ENCODE assay signal across 28 cellular contexts in genomic region chr22:22742641-22743040, GRCh38.
"Had no signal": no experiment of that assay in that cellular context is flagged by ENCODE, and none has a peak within 500 bp of the region (broad histone marks: within the 10 kb centered on the region; RNA-seq: fewer than 3 reads in every experiment).

No MANE protein-coding gene starts in this region.

- H3K27me3 ChIP-seq: ovary, right lobe of liver, thyroid gland, upper lobe of left lung had no signal

- H3K36me3 Mint-ChIP-seq: natural killer cell; neural progenitor cell; stimulated activated naive B cell treated with anti-CD40 and anti-IgM and Interleukin-4, amounts not matched to agents 10 μg/mL and 1 μg/mL and 100 μg/mL, for 72 hours had no signal

- H3K4me3 Mint-ChIP-seq: natural killer cell; nephron; neural progenitor cell; stimulated activated effector memory CD8-positive, alpha-beta T cell treated with anti-CD3 and anti-CD28 coated beads, Interleukin-12 subunit alpha, Interleukin-12 subunit beta, amount 100 ng/mL, for 72 hours; stimulated activated naive B cell treated with anti-CD40 and anti-IgM and Interleukin-4, amounts not matched to agents 10 μg/mL and 1 μg/mL and 100 μg/mL, for 72 hours; stimulated activated naive CD8-positive, alpha-beta T cell treated with anti-CD3 and anti-CD28 coated beads, Interleukin-15, Interleukin-2, amounts not matched to agents 100 ng/mL and 50 ng/mL, for 24 hours had no signal

- H3K4me1 ChIP-seq: parathyroid adenoma, psoas muscle, right lobe of liver, sigmoid colon, stomach, thyroid gland, tibial nerve, upper lobe of left lung, uterus had no signal

- H3K79me2 ChIP-seq: parathyroid adenoma had no signal

- H3K27ac ChIP-seq: neural progenitor cell, ovary, parathyroid adenoma, psoas muscle, right lobe of liver, sigmoid colon, stomach, thoracic aorta, thyroid gland, tibial nerve, upper lobe of left lung, uterus had no signal

- H3K4me2 ChIP-seq: neural progenitor cell had no signal

- H3K27ac Mint-ChIP-seq: natural killer cell; nephron; neural progenitor cell; progenitor cell of endocrine pancreas; stimulated activated effector memory CD8-positive, alpha-beta T cell treated with anti-CD3 and anti-CD28 coated beads, Interleukin-12 subunit alpha, Interleukin-12 subunit beta, amount 100 ng/mL, for 72 hours; stimulated activated naive B cell treated with anti-CD40 and anti-IgM and Interleukin-4, amounts not matched to agents 10 μg/mL and 1 μg/mL and 100 μg/mL, for 72 hours; stimulated activated naive CD8-positive, alpha-beta T cell treated with anti-CD3 and anti-CD28 coated beads, Interleukin-15, Interleukin-2, amounts not matched to agents 100 ng/mL and 50 ng/mL, for 24 hours had no signal

- ATAC-seq: natural killer cell; psoas muscle; right cardiac atrium; right lobe of liver; stimulated activated effector memory CD8-positive, alpha-beta T cell treated with anti-CD3 and anti-CD28 coated beads, Interleukin-12 subunit alpha, Interleukin-12 subunit beta, amount 100 ng/mL, for 72 hours; stimulated activated naive B cell treated with anti-CD40 and anti-IgM and Interleukin-4, amounts not matched to agents 10 μg/mL and 1 μg/mL and 100 μg/mL, for 72 hours had no signal

- H2AFZ ChIP-seq: neural progenitor cell, parathyroid adenoma had no signal

- H3K4me3 ChIP-seq: neural progenitor cell, ovary, psoas muscle, right lobe of liver, sigmoid colon, stomach, thoracic aorta, thyroid gland, tibial nerve, upper lobe of left lung, uterus had no signal

- DNase-seq: natural killer cell; occipital lobe; ovary; posterior cingulate gyrus; psoas muscle; right cardiac atrium; right lobe of liver; sigmoid colon; small intestine; stimulated activated CD4-positive, alpha-beta T cell treated with anti-CD3 and anti-CD28 coated beads, Interleukin-15, amount 100 ng/mL, for 24 hours; stimulated activated CD4-positive, alpha-beta T cell treated with anti-CD3 and anti-CD28 coated beads, Interleukin-2, amount 100 ng/mL, for 24 hours; stimulated activated CD4-positive, alpha-beta T cell treated with anti-CD3 and anti-CD28 coated beads, Interleukin-2, amount 100 ng/mL, for 48 hours; stimulated activated CD4-positive, alpha-beta T cell treated with anti-CD3 and anti-CD28 coated beads, Interleukin-4, amount 100 ng/mL, for 24 hours; stimulated activated naive B cell treated with anti-CD40 and anti-IgM and Interleukin-4, amounts not matched to agents 10 μg/mL and 1 μg/mL and 100 μg/mL, for 72 hours; stimulated activated naive CD4-positive, alpha-beta T cell treated with Interleukin-2 at 50 U/mL for 16 hours; stomach; thyroid gland; trophoblast cell; upper lobe of left lung; uterus had no signal

- H3K4me1 Mint-ChIP-seq: nephron had no signal

- H3K36me3 ChIP-seq: neural progenitor cell, ovary, right lobe of liver, sigmoid colon, stomach, thoracic aorta, thyroid gland, tibial nerve, upper lobe of left lung, uterus had no signal

- FAIRE-seq: small intestine had no signal

- H3K9ac ChIP-seq: neural progenitor cell, parathyroid adenoma had no signal

- H3K9me3 Mint-ChIP-seq: natural killer cell; stimulated activated effector memory CD8-positive, alpha-beta T cell treated with anti-CD3 and anti-CD28 coated beads, Interleukin-12 subunit alpha, Interleukin-12 subunit beta, amount 100 ng/mL, for 72 hours; stimulated activated naive B cell treated with anti-CD40 and anti-IgM and Interleukin-4, amounts not matched to agents 10 μg/mL and 1 μg/mL and 100 μg/mL, for 72 hours; stimulated activated naive CD8-positive, alpha-beta T cell treated with anti-CD3 and anti-CD28 coated beads, Interleukin-15, Interleukin-2, amounts not matched to agents 100 ng/mL and 50 ng/mL, for 24 hours had no signal

- H3K9me3 ChIP-seq: ovary, psoas muscle, right lobe of liver, sigmoid colon, stomach, thoracic aorta, thyroid gland, tibial nerve, upper lobe of left lung, uterus had no signal
